13 cellular contexts compared by ENCODE assay signal in the genomic region with DNA sequence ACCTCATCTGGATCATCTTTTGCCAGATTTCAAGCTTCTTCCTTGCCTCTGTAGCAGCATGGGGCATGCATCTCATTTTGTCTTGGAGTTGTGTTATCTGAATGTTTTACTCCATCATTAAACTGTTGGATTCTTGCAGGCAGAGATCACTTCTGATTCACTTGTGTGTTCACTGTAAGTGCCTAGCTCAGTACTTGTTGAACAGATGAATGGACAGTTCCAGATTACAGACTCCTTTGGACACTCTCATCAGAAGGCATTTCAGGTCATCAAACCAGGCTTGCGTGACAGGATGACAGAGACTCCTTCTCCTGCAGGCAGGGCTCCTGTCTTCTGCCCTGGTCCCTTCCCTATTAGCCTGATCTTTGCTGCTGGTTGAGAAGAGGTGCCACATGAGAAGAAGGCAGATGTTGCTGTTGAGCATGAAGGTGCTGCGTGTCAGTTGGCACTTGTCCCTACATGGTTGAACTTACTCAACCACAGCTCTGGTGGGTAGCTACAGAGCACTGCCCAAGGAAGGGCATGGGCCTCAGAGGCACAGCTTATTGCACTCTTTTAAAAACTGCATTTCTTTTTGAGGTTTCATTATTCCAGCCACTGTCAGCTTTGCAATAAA. TPM values are rescaled to one million over a fixed set of nuclear protein-coding genes. Genes with fewer than 3 reads are reported as not detected.
DNase-seq lines count a peak whose midpoint lies in the region; ATAC-seq and TF ChIP-seq lines count a peak whose summit lies in the region.
"Had no signal": no experiment of that assay in that cellular context is flagged by ENCODE, and none has a peak within 500 bp of the region (broad histone marks: within the 10 kb centered on the region; RNA-seq: fewer than 3 reads in every experiment).

No MANE protein-coding gene starts in this region.

- no peak for TF ChIP-seq CTCF in type B pancreatic cell (conservative IDR thresholded peaks at IDR 0.05)

- ATAC-seq in naive thymus-derived CD8-positive, alpha-beta T cell = no peak
- no peak for ATAC-seq in esophagus mucosa
- ATAC-seq: Right ventricle myocardium inferior had no signal

- H3K4me3 Mint-ChIP-seq in activated naive CD4-positive, alpha-beta T cell treated with anti-CD3 and anti-CD28 coated beads, Interleukin-2, amount 50 U/mL, for 24 hours = no peak overlapping the region
- H3K4me3 Mint-ChIP-seq in naive thymus-derived CD8-positive, alpha-beta T cell = peak overlapping the region in 8 of 10 donors; percentile 1 to 64 (median 30)
- no peak overlapping the region for H3K4me3 Mint-ChIP-seq in type B pancreatic cell

- H3K9me3 Mint-ChIP-seq in activated naive CD4-positive, alpha-beta T cell treated with anti-CD3 and anti-CD28 coated beads, Interleukin-2, amount 50 U/mL, for 24 hours = no peaks in the 10 kb centered on the region
- H3K9me3 Mint-ChIP-seq in naive thymus-derived CD8-positive, alpha-beta T cell = no peaks in the 10 kb centered on the region
- peaks cover 10% of the 10 kb centered on the region for H3K9me3 Mint-ChIP-seq in type B pancreatic cell

- H3K27ac Mint-ChIP-seq in activated naive CD4-positive, alpha-beta T cell treated with anti-CD3 and anti-CD28 coated beads, Interleukin-2, amount 50 U/mL, for 24 hours = peak overlapping the region; percentile 60
- peak overlapping the region; percentile 73 to 94 (median 82) for H3K27ac Mint-ChIP-seq in naive thymus-derived CD8-positive, alpha-beta T cell
- H3K27ac Mint-ChIP-seq in type B pancreatic cell = peak overlapping the region; percentile 62

- H3K27me3 Mint-ChIP-seq in activated naive CD4-positive, alpha-beta T cell treated with anti-CD3 and anti-CD28 coated beads, Interleukin-2, amount 50 U/mL, for 24 hours = no peaks in the 10 kb centered on the region
- no peaks in the 10 kb centered on the region for H3K27me3 Mint-ChIP-seq in naive thymus-derived CD8-positive, alpha-beta T cell
- no peaks in the 10 kb centered on the region for H3K27me3 Mint-ChIP-seq in type B pancreatic cell

- peaks cover 6% of the 10 kb centered on the region for H3K36me3 Mint-ChIP-seq in activated naive CD4-positive, alpha-beta T cell treated with anti-CD3 and anti-CD28 coated beads, Interleukin-2, amount 50 U/mL, for 24 hours
- H3K36me3 Mint-ChIP-seq in naive thymus-derived CD8-positive, alpha-beta T cell = peaks cover 0 to 27% (median 3%) of the 10 kb centered on the region in 3 donors
- H3K36me3 Mint-ChIP-seq in type B pancreatic cell = peaks cover 3% of the 10 kb centered on the region

- DNase-seq in activated naive CD4-positive, alpha-beta T cell treated with Interleukin-2 at 50 U/mL for 16 hours = no peak
- DNase-seq in amniotic epithelial cell (ENCODE audit: low read depth) (peak; percentile 35), type B pancreatic cell (ENCODE audit: extremely low spot score, unreplicated experiment) (no peak), NCI-H345 treated with DMSO at 0.1 percent for 48 hours (lab: John Stamatoyannopoulos, UW; ENCODE audit: unreplicated experiment) (no peak), superior temporal gyrus (ENCODE audit: extremely low spot score) (no peak)
- no peak for DNase-seq in naive thymus-derived CD8-positive, alpha-beta T cell
- DNase-seq: activated CD8-positive, alpha-beta memory T cell treated with anti-CD3 and anti-CD28 coated beads, Interleukin-2, amount 50 U/mL, for 48 hours; foreskin melanocyte; NCI-H1694; NCI-H748 treated with DMSO at 0.1 percent for 48 hours had no signal

- POLR2A ChIA-PET in naive thymus-derived CD8-positive, alpha-beta T cell (lab: Charles Lee) = no interaction called here

- peaks cover 94% of the 10 kb centered on the region for H3K4me1 Mint-ChIP-seq in activated naive CD4-positive, alpha-beta T cell treated with anti-CD3 and anti-CD28 coated beads, Interleukin-2, amount 50 U/mL, for 24 hours
- peaks cover 58 to 96% (median 94%) of the 10 kb centered on the region in 4 donors for H3K4me1 Mint-ChIP-seq in naive thymus-derived CD8-positive, alpha-beta T cell
- H3K4me1 Mint-ChIP-seq in type B pancreatic cell (ENCODE audit: unreplicated experiment) = peaks cover 69% of the 10 kb centered on the region

RNA-seq across cellular contexts. Expression of gene INPP4A, which starts 58.9 kb away (rescaled TPM):
- 100 to 1,000 TPM; 130 to 141 TPM for total RNA-seq in naive thymus-derived CD8-positive, alpha-beta T cell
- 10 to 100 TPM; 37.7 to 64.3 (median 46.3) TPM for polyA plus RNA-seq in naive thymus-derived CD8-positive, alpha-beta T cell
- total RNA-seq in type B pancreatic cell (ENCODE audit: low replicate concordance) = 29.5 and 37.6 TPM in 2 replicates
- total RNA-seq in esophagus mucosa = 8.2 TPM

Comparison
In these comparisons a context has a peak if more than half of its experiments do, and no peak if none do; other contexts are left out.
1. H3K4me3 Mint-ChIP-seq: peak in naive thymus-derived CD8-positive, alpha-beta T cell (8 of 10); none in activated naive CD4-positive, alpha-beta T cell treated with anti-CD3 and anti-CD28 coated beads, Interleukin-2, amount 50 U/mL, for 24 hours (single experiment) and type B pancreatic cell (single experiment).
2. Peak in every context shown above with its lines, with median percentiles within 50 percentile points of each other: H3K27ac Mint-ChIP-seq.